Comparison of ENCODE assay signal across 28 cellular contexts in the genomic region with DNA sequence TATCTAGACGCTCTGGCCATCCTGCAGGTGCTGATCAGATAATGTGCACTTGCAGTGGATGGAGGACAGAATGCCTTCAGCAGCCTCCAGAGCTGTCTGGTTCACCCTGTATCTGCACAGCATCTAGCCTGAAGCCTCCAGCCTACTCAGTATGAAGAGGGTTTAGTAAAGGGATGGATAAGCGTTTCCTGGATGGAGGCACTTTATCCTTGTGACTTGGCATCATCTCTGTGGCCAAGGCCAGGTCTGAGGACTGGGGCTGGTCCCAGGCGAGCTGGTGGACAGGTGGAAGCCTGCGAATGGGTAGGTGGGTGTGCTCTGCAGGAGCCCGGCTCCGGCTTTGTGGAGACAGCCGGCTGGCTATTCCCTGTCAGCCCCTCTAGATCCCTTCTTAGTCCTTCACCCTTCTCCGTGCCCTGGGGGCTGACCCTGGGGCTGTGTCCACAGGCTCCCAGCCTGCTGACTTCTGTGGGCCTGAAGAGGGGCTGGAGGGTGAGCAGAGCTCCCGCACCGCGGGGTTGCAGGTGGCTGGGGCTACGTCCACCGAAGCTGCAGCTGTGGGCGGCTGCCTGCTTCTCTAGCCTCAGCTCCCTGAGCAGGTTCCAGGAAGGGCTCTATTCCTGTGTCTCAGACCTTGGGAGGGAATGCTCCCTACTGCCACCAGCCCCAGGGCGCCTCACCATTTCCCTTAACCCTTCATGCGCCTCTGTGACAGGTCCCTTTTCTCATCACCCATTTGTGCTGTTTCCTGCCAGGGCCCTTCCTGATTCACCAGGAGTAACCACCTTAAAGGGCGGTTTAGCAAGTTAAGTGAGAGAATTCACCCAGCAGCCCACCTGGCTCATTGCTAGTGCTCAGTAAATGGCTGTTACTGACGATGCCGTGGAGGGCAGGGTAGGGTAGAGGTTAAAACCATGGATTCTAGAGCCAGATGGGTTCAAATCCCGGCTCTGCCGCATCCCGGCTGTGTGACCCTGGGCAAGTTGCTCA.
DNase-seq lines count a peak whose midpoint lies in the region; ATAC-seq and TF ChIP-seq lines count a peak whose summit lies in the region.
"Had no signal": no experiment of that assay in that cellular context is flagged by ENCODE, and none has a peak within 500 bp of the region (broad histone marks: within the 10 kb centered on the region; RNA-seq: fewer than 3 reads in every experiment).

No MANE protein-coding gene starts in this region.

- H3K4me1 Mint-ChIP-seq in chondrocyte (ENCODE audit: low read depth): no peaks in the 10 kb centered on the region

- H4K20me1 ChIP-seq in osteoblast (ENCODE audit: insufficient read depth, low read length): no peaks in the 10 kb centered on the region

- no peak overlapping the region for H3K4me2 ChIP-seq in osteoblast (ENCODE audit: insufficient read depth, low read length)

- peaks cover 45% of the 10 kb centered on the region for H3K27me3 Mint-ChIP-seq in chondrocyte (ENCODE audit: low read depth)

- TF ChIP-seq CTCF in chondrocyte (IDR thresholded peaks at IDR 0.05): no peak
- no peak for TF ChIP-seq CTCF in osteoblast (IDR thresholded peaks at IDR 0.05; ENCODE audit: extremely low read depth, low read depth, low read length)

- H3K9me3 Mint-ChIP-seq in chondrocyte (ENCODE audit: low read depth): no peaks in the 10 kb centered on the region
- H3K9me3 Mint-ChIP-seq: CD8-positive, alpha-beta T cell; HFFc6 had no signal

- no peak overlapping the region for H3K4me3 Mint-ChIP-seq in chondrocyte (ENCODE audit: unreplicated experiment)
- H3K4me3 Mint-ChIP-seq: CD8-positive, alpha-beta T cell; HFFc6 had no signal

- H3K36me3 Mint-ChIP-seq in chondrocyte (ENCODE audit: low read depth): no peaks in the 10 kb centered on the region
- H3K36me3 Mint-ChIP-seq: CD8-positive, alpha-beta T cell had no signal

- no peak overlapping the region for H3K27ac ChIP-seq in osteoblast (ENCODE audit: low read depth, low read length)
- H3K27ac ChIP-seq: C4-2B, SK-N-MC had no signal

- H3K27me3 ChIP-seq in osteoblast (ENCODE audit: insufficient read depth, low read length): peaks cover 17% of the 10 kb centered on the region

- no peak overlapping the region for H3K4me3 ChIP-seq in Jurkat, Clone E6-1 (ENCODE audit: low read length)
- H3K4me3 ChIP-seq in osteoblast (ENCODE audit: insufficient read depth, low read length): no peak overlapping the region
- H3K4me3 ChIP-seq: GM12878, HAP-1, SK-N-MC had no signal

- H3K9me3 ChIP-seq in osteoblast (ENCODE audit: low read depth, low read length): no peaks in the 10 kb centered on the region
- H3K9me3 ChIP-seq: Caco-2, HAP-1 had no signal

- H3K27ac Mint-ChIP-seq in chondrocyte (ENCODE audit: unreplicated experiment): no peak overlapping the region
- H3K27ac Mint-ChIP-seq: CD8-positive, alpha-beta T cell; HFFc6 had no signal

- H2AFZ ChIP-seq in osteoblast (ENCODE audit: low read length): no peak overlapping the region

- DNase-seq in ELF-1 (ENCODE audit: low read depth, low spot score): peak; percentile 25
- peak; percentile 74 for DNase-seq in Jurkat, Clone E6-1 (ENCODE audit: low read depth, low spot score)
- peak; percentile 79 for DNase-seq in chondrocyte (ENCODE audit: low spot score)
- peak; percentile 76 for DNase-seq in osteoblast (ENCODE audit: insufficient read length, low spot score, missing footprints)
- no peak for DNase-seq in SIG-M5 treated with dmso at 0.1 percent for 504 hours (lab: John Stamatoyannopoulos, UW; ENCODE audit: unreplicated experiment)
- no peak for DNase-seq in activated CD4-positive, CD25-positive, alpha-beta regulatory T cell treated with anti-CD3 and anti-CD28 coated beads, Interleukin-2, amount 50 U/mL, for 72 hours
- DNase-seq: Caco-2; CD8-positive, alpha-beta T cell; GDM1; GOT3; HFFc6; KG1; MM.1S; NCI-H1417; NCI-H1694; NCI-H2029 treated with DMSO at 0.1 percent for 48 hours; NCI-H446 treated with DMSO at 0.1 percent for 48 hours; NCI-H526; NCI-H82; NK-92 treated with Interleukin-12 subunit alpha and Interleukin-12 subunit beta, amount 100 ng/mL, for 24 hours; PC-3; RPMI8226; SHP77 treated with DMSO at 0.1 percent for 48 hours had no signal

- no peaks in the 10 kb centered on the region for H3K4me1 ChIP-seq in osteoblast (ENCODE audit: insufficient read depth, low read length)
- H3K4me1 ChIP-seq: Caco-2, HAP-1 had no signal

- H3K79me2 ChIP-seq in osteoblast (ENCODE audit: insufficient read depth, low read length): no peaks in the 10 kb centered on the region

- no peaks in the 10 kb centered on the region for H3K36me3 ChIP-seq in osteoblast (ENCODE audit: insufficient read depth, low read length)
- H3K36me3 ChIP-seq: HAP-1 had no signal

- ATAC-seq in HG03565 (IDR thresholded peaks at IDR 0.05; ENCODE audit: unreplicated experiment): no peak
- ATAC-seq: CD8-positive, alpha-beta T cell; GM12878; PC-3 had no signal

Comparison
In these comparisons a context has a peak if more than half of its experiments do, and no peak if none do; other contexts are left out.
1. DNase-seq: peak in ELF-1 (single experiment), Jurkat, Clone E6-1 (single experiment), chondrocyte (single experiment) and osteoblast (single experiment); none in SIG-M5 treated with dmso at 0.1 percent for 504 hours (single experiment) and activated CD4-positive, CD25-positive, alpha-beta regulatory T cell treated with anti-CD3 and anti-CD28 coated beads, Interleukin-2, amount 50 U/mL, for 72 hours (single experiment).